ENCODE assay signal across 7 cellular contexts in the genomic region with DNA sequence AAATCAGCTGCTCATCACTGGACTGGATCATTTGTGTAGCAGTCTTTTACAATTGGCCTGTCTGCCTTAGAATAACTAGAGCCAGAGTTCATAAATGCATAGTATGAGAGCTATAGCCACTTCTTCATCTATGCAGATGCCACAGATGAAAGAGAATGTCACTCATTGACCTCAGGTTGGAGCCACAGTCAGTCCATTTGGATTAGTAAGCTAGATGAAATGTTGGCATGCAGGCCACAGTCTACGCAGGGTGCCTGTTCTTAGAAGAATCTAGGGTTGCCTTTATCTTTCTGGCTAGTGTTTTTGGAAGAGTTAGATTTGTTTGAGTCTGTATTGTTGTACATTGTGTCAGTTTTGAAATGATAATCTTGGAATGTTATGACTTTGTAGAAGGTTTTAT. TPM values are rescaled to one million over a fixed set of nuclear protein-coding genes. Genes with fewer than 3 reads are reported as not detected.
DNase-seq lines count a peak whose midpoint lies in the region; ATAC-seq and TF ChIP-seq lines count a peak whose summit lies in the region.

No MANE protein-coding gene starts in this region.

- DNase-seq in GM23248, result peak; percentile 70
- peak; percentile 3 for DNase-seq in SK-MEL-5 (ENCODE audit: low read depth, low spot score)
- DNase-seq in fibroblast of the aortic adventitia (ENCODE audit: low read depth), result peak; percentile 87
- DNase-seq in activated gamma-delta T cell (lab: John Stamatoyannopoulos, UW), result no peak
- no peak for DNase-seq in NCI-H146 (lab: John Stamatoyannopoulos, UW)

- H4K20me1 ChIP-seq in GM23248 (ENCODE audit: insufficient read depth), result peaks cover 25% of the 10 kb centered on the region

- H3K9ac ChIP-seq in GM23248, result no peak overlapping the region
- H3K9ac ChIP-seq in skeletal muscle satellite cell (ENCODE audit: low read depth, low read length), result no peak overlapping the region

- H3K79me2 ChIP-seq in GM23248 (ENCODE audit: insufficient read depth), result peaks cover 100% of the 10 kb centered on the region

- no peak overlapping the region for H3K4me3 ChIP-seq in GM23248
- H3K4me3 ChIP-seq in fibroblast of the aortic adventitia (ENCODE audit: low read depth, low read length), result no peak overlapping the region
- no peak overlapping the region for H3K4me3 ChIP-seq in skeletal muscle satellite cell (ENCODE audit: low read length)

- peak overlapping the region; percentile 22; the same call in 1 of the 2 replicates for H3K27ac ChIP-seq in GM23248

- ATAC-seq in GM21381 (IDR thresholded peaks at IDR 0.05; ENCODE audit: unreplicated experiment), result no peak

- in situ Hi-C loops in GM23248 (cut with MboI) (no loop called here), SK-MEL-5 (cut with HindIII; ENCODE audit: low pct_unique_long_range_greater_than_20kb, low sequenced_read_pairs) (no loop called here)

- H3F3A ChIP-seq in GM23248 (ENCODE audit: insufficient read depth), result peaks cover 26% of the 10 kb centered on the region

- TF ChIP-seq CTCF in fibroblast of the aortic adventitia (IDR thresholded peaks at IDR 0.05; ENCODE audit: insufficient read depth, low read length), result no peak

- H3K27me3 ChIP-seq in GM23248 (replicated peaks; ENCODE audit: insufficient read depth) (no peaks in the 10 kb centered on the region), skeletal muscle satellite cell (ENCODE audit: control insufficient read depth, insufficient read depth, low read length) (no peaks in the 10 kb centered on the region)

- H3K4me2 ChIP-seq in GM23248 (ENCODE audit: unreplicated experiment), result peak overlapping the region; percentile 33
- peak overlapping the region; percentile 8 for H3K4me2 ChIP-seq in skeletal muscle satellite cell (ENCODE audit: low read length)

- H3K36me3 ChIP-seq in GM23248 (ENCODE audit: low read depth) (no peaks in the 10 kb centered on the region), skeletal muscle satellite cell (ENCODE audit: insufficient read depth, low read length) (no peaks in the 10 kb centered on the region)

- H3K4me1 ChIP-seq in GM23248 (ENCODE audit: insufficient read depth), result peaks cover 30% of the 10 kb centered on the region
- peaks cover 26% of the 10 kb centered on the region for H3K4me1 ChIP-seq in skeletal muscle satellite cell (ENCODE audit: control insufficient read depth, insufficient read depth, low read length)

- no peak overlapping the region for H2AFZ ChIP-seq in GM23248

- 31 to 38% methylated on average over 1 of the region's 1 CpG for WGBS in GM23248 (ENCODE audit: low coverage in 1 of 2, low lambda C conversion rate in 2 of 2, missing lambda C conversion rate in 2 of 2), 2 experiments

- H3K9me3 ChIP-seq in GM23248 (ENCODE audit: low read depth), result no peaks in the 10 kb centered on the region
- no peaks in the 10 kb centered on the region for H3K9me3 ChIP-seq in skeletal muscle satellite cell (replicated peaks; ENCODE audit: low read length)

- H3K9me2 ChIP-seq in GM23248 (ENCODE audit: insufficient read depth), result no peaks in the 10 kb centered on the region

RNA-seq across cellular contexts. Expression of gene EDEM1, which starts 25.4 kb away (rescaled TPM):
- 24.3 and 29.2 TPM in 2 replicates for total RNA-seq in GM23248 (2014; rRNA removed; shearing (Covaris generic))
- 16.6 and 17.3 TPM in 2 replicates for polyA plus RNA-seq in GM23248 (2016; fragmentation: Nextera tagmentation; extraction: Ambion mirVana)
- total RNA-seq in SK-MEL-5 (2014; rRNA removed; shearing (Covaris generic)), result 19.1 and 21.6 TPM in 2 replicates
- polyA plus RNA-seq in SK-MEL-5 (2015; cell fraction: cytosol; rRNA removed), result 71.8 and 104 TPM in 2 replicates
- polyA plus RNA-seq in SK-MEL-5 (2015; cell fraction: nucleus; rRNA removed), result 60.6 and 96.2 TPM in 2 replicates
- 25.8 and 32.6 TPM in 2 replicates for total RNA-seq in fibroblast of the aortic adventitia (ENCODE audit: low replicate concordance)
- total RNA-seq in skeletal muscle satellite cell (2012; rRNA removed), result 30.8 and 35.7 TPM in 2 replicates

RNA-seq across cellular contexts. Expression of gene ARL8B, which starts 40.0 kb away (rescaled TPM):
- 47.2 and 57.3 TPM in 2 replicates for total RNA-seq in GM23248 (2014; rRNA removed; shearing (Covaris generic))
- polyA plus RNA-seq in GM23248 (2016; fragmentation: Nextera tagmentation; extraction: Ambion mirVana), result 72.0 and 72.9 TPM in 2 replicates
- 90.9 and 100 TPM in 2 replicates for total RNA-seq in SK-MEL-5 (2014; rRNA removed; shearing (Covaris generic))
- polyA plus RNA-seq in SK-MEL-5 (2015; cell fraction: cytosol; rRNA removed), result 99.1 and 119 TPM in 2 replicates
- 62.3 and 82.2 TPM in 2 replicates for polyA plus RNA-seq in SK-MEL-5 (2015; cell fraction: nucleus; rRNA removed)
- 89.0 and 92.0 TPM in 2 replicates for total RNA-seq in fibroblast of the aortic adventitia (ENCODE audit: low replicate concordance)
- total RNA-seq in skeletal muscle satellite cell (2012; rRNA removed), result 63.3 and 78.3 TPM in 2 replicates

Comparison
In these comparisons a context has a peak if more than half of its experiments do, and no peak if none do; other contexts are left out.
1. DNase-seq: peak in GM23248 (single experiment), SK-MEL-5 (single experiment) and fibroblast of the aortic adventitia (single experiment); none in activated gamma-delta T cell (single experiment) and NCI-H146 (single experiment).